In genomic region chr17:3944485-3945388, GRCh38 we compare ENCODE assay signal across 8 cellular contexts. TPM values are rescaled to one million over a fixed set of nuclear protein-coding genes. Genes with fewer than 3 reads are reported as not detected.
A peak's percentile ranks its signal among the peaks of the same experiment; 100 is the strongest.
DNase-seq lines count a peak whose midpoint lies in the region; ATAC-seq and TF ChIP-seq lines count a peak whose summit lies in the region.

No MANE protein-coding gene starts in this region.

- no peak overlapping the region for H3K4me3 ChIP-seq in body of pancreas

- TF ChIP-seq POLR2A in body of pancreas (IDR thresholded peaks at IDR 0.05) = no peak

- no peak overlapping the region for H3K27ac ChIP-seq in body of pancreas

- no peaks in the 10 kb centered on the region for H3K27me3 ChIP-seq in body of pancreas

- no peaks in the 10 kb centered on the region for H3K4me1 ChIP-seq in body of pancreas

- DNase-seq in D341Med (ENCODE audit: low spot score) (peak; percentile 62), RPMI7951 (ENCODE audit: low read depth) (peak; percentile 57), body of pancreas (peak in 1 of 4 donors; percentile 34), iPS-NIHi7 (ENCODE audit: extremely low spot score) (peak; percentile 99)
- peak; percentile 33 for DNase-seq in stimulated activated CD4-positive, alpha-beta T cell treated with anti-CD3 and anti-CD28 coated beads, Interleukin-1b, Interleukin-23, amount 100 ng/mL, for 48 hours

- no peaks in the 10 kb centered on the region for H3K36me3 ChIP-seq in body of pancreas (replicated peaks in 1 of 2; ENCODE audit: insufficient read depth in 1 of 2, low read depth in 2 of 2)

- intact Hi-C loops in body of pancreas (cut with DNase I) = no loop called here

- WGBS in body of pancreas, 2 donors = 68 to 76% methylated on average over 18 to 58 of the region's 68 CpGs

- TF ChIP-seq CTCF in body of pancreas (IDR thresholded peaks at IDR 0.05) = no peak

- no peaks in the 10 kb centered on the region for H3K9me3 ChIP-seq in body of pancreas

- ATAC-seq in body of pancreas (peak; percentile 39), GM18868 (IDR thresholded peaks at IDR 0.05; ENCODE audit: unreplicated experiment) (no peak), HG03442 (IDR thresholded peaks at IDR 0.05; ENCODE audit: unreplicated experiment) (no peak), HG02571 (IDR thresholded peaks at IDR 0.05; ENCODE audit: unreplicated experiment) (no peak)

RNA-seq across cellular contexts. Expression of gene ATP2A3, which starts 19.5 kb away (rescaled TPM):
- 0.59 and 0.96 TPM in 2 replicates for total RNA-seq in RPMI7951 (2014; rRNA removed; shearing (Covaris generic))
- 10 to 100 TPM; 43.8 to 49.5 TPM for total RNA-seq in body of pancreas

RNA-seq across cellular contexts. Expression of gene P2RX1, which starts 28.5 kb away (rescaled TPM):
- not detected in 2 replicates for total RNA-seq in RPMI7951 (2014; rRNA removed; shearing (Covaris generic))
- total RNA-seq in body of pancreas = 10 to 100 TPM; 39.2 to 45.4 TPM

RNA-seq across cellular contexts. Expression of gene CAMKK1, which starts 51.9 kb away (rescaled TPM):
- 1.2 and 2.3 TPM in 2 replicates for total RNA-seq in RPMI7951 (2014; rRNA removed; shearing (Covaris generic))
- 1 to 10 TPM; 9.2 to 9.3 TPM for total RNA-seq in body of pancreas

Comparison
In these comparisons a context has a peak if more than half of its experiments do, and no peak if none do; other contexts are left out.
1. RNA of gene ATP2A3, which starts 19.5 kb away (total RNA-seq): 43.8 to 49.5 TPM in body of pancreas; 0.59 to 0.96 TPM in RPMI7951; every median in the first group is over 10 times any median in the second.
2. RNA of gene P2RX1, which starts 28.5 kb away (total RNA-seq): 39.2 to 45.4 TPM in body of pancreas; not detected in RPMI7951; every median in the first group is over 10 times any median in the second.